Comparison of ENCODE assay signal across 22 cellular contexts in genomic region chr5:28927559-28928326, GRCh38.
"Had no signal": no experiment of that assay in that cellular context is flagged by ENCODE, and none has a peak within 500 bp of the region (broad histone marks: within the 10 kb centered on the region; RNA-seq: fewer than 3 reads in every experiment).

No MANE protein-coding gene starts in this region.

- ATAC-seq: activated CD4-positive, CD25-positive, alpha-beta regulatory T cell treated with anti-CD3 and anti-CD28 coated beads, Interleukin-2, amount 50 U/mL, for 24 hours; left lung; right lobe of liver; stimulated activated effector memory CD8-positive, alpha-beta T cell treated with anti-CD3 and anti-CD28 coated beads, Interleukin-12 subunit alpha, Interleukin-12 subunit beta, amount 100 ng/mL, for 72 hours; upper lobe of right lung had no signal

- H3K4me3 Mint-ChIP-seq: activated CD4-positive, alpha-beta T cell treated with anti-CD3 and anti-CD28 coated beads, Interleukin-2, amount 10 ng/mL, durations not matched to agents 7 days and 5 days; activated naive CD4-positive, alpha-beta T cell treated with anti-CD3 and anti-CD28 coated beads, Interleukin-2, amount 50 U/mL, for 24 hours; dendritic cell treated with granulocyte-macrophage colony-stimulating factor and Interleukin-4, amounts not matched to agents 40 ng/mL and 50 ng/mL, for 4 days; stimulated activated effector memory CD8-positive, alpha-beta T cell treated with anti-CD3 and anti-CD28 coated beads, Interleukin-12 subunit alpha, Interleukin-12 subunit beta, amount 100 ng/mL, for 72 hours had no signal

- H3K27ac ChIP-seq: adrenal gland, esophagus squamous epithelium, left lung, right lobe of liver, stomach, testis, upper lobe of right lung had no signal

- H3K36me3 ChIP-seq: adrenal gland, esophagus squamous epithelium, left lung, right lobe of liver, stomach, upper lobe of right lung had no signal

- H3K9me3 ChIP-seq: adrenal gland, left lung, right lobe of liver, testis, upper lobe of right lung had no signal

- H3K36me3 Mint-ChIP-seq: activated naive CD4-positive, alpha-beta T cell treated with anti-CD3 and anti-CD28 coated beads, Interleukin-2, amount 50 U/mL, for 24 hours; stimulated activated effector memory CD8-positive, alpha-beta T cell treated with anti-CD3 and anti-CD28 coated beads, Interleukin-12 subunit alpha, Interleukin-12 subunit beta, amount 100 ng/mL, for 72 hours had no signal

- H3K27ac Mint-ChIP-seq: activated CD4-positive, alpha-beta T cell treated with anti-CD3 and anti-CD28 coated beads, Interleukin-2, amount 10 ng/mL, durations not matched to agents 7 days and 5 days; activated naive CD4-positive, alpha-beta T cell treated with anti-CD3 and anti-CD28 coated beads, Interleukin-2, amount 50 U/mL, for 24 hours; dendritic cell treated with granulocyte-macrophage colony-stimulating factor and Interleukin-4, amounts not matched to agents 40 ng/mL and 50 ng/mL, for 4 days; stimulated activated effector memory CD8-positive, alpha-beta T cell treated with anti-CD3 and anti-CD28 coated beads, Interleukin-12 subunit alpha, Interleukin-12 subunit beta, amount 100 ng/mL, for 72 hours had no signal

- H3K4me1 Mint-ChIP-seq: activated CD4-positive, alpha-beta T cell treated with anti-CD3 and anti-CD28 coated beads, Interleukin-2, amount 10 ng/mL, durations not matched to agents 7 days and 5 days; activated naive CD4-positive, alpha-beta T cell treated with anti-CD3 and anti-CD28 coated beads, Interleukin-2, amount 50 U/mL, for 24 hours; stimulated activated effector memory CD8-positive, alpha-beta T cell treated with anti-CD3 and anti-CD28 coated beads, Interleukin-12 subunit alpha, Interleukin-12 subunit beta, amount 100 ng/mL, for 72 hours had no signal

- H3K27me3 ChIP-seq: adrenal gland, esophagus squamous epithelium, right lobe of liver, testis, upper lobe of right lung had no signal

- DNase-seq: activated CD4-positive, alpha-beta T cell treated with anti-CD3 and anti-CD28 coated beads, Interleukin-2, amount 10 ng/mL, durations not matched to agents 7 days and 5 days; activated CD8-positive, alpha-beta memory T cell treated with anti-CD3 and anti-CD28 coated beads for 24 hours; activated CD8-positive, alpha-beta memory T cell treated with anti-CD3 and anti-CD28 coated beads, Interleukin-2, amount 50 U/mL, for 48 hours; activated gamma-delta T cell; adrenal gland; effector CD8-positive, alpha-beta T cell; esophagus squamous epithelium; hypothalamus; occipital lobe; small intestine; stimulated activated CD4-positive, alpha-beta T cell treated with anti-CD3 and anti-CD28 coated beads, Interleukin-4, amount 100 ng/mL, for 1 hour; stomach; T1000; testis; upper lobe of right lung had no signal

- H3K27me3 Mint-ChIP-seq: activated CD4-positive, alpha-beta T cell treated with anti-CD3 and anti-CD28 coated beads, Interleukin-2, amount 10 ng/mL, durations not matched to agents 7 days and 5 days; activated naive CD4-positive, alpha-beta T cell treated with anti-CD3 and anti-CD28 coated beads, Interleukin-2, amount 50 U/mL, for 24 hours; progenitor cell of endocrine pancreas had no signal

- H3K4me3 ChIP-seq: adrenal gland, esophagus squamous epithelium, left lung, right lobe of liver, stomach, upper lobe of right lung had no signal

- H3K4me1 ChIP-seq: adrenal gland, esophagus squamous epithelium, left lung, right lobe of liver, stomach, testis, upper lobe of right lung had no signal
